ENCODE assay signal across 9 cellular contexts in the genomic region with DNA sequence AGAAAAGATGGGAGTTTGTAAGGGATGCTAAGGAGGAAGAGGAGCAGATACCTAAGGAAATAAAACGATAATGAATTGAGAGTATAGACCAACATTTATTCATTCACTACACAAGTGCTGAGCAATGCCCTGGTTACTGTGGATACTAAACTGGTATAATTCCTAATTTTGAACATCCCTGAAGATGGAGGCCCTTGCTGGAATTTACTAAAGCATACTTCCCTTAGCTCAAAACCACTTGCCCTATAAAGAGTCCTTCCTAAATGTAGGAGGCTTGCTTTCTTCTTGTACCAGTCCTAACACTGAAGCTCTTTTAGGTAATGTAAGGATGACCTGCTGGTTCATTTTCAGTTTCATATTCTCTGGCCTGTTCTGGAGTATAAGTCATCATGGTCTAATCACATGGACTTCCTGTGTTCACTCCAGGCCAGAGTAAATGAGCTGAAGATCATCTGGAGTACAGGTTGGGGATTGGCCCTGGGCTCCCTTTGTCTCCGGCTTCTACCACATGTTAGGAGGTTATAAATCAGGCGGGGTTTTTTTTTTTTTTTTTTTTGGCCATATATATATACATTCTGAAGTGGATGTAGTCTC. TPM values are rescaled to one million over a fixed set of nuclear protein-coding genes. Genes with fewer than 3 reads are reported as not detected.
DNase-seq lines count a peak whose midpoint lies in the region; ATAC-seq and TF ChIP-seq lines count a peak whose summit lies in the region.
"Had no signal": no experiment of that assay in that cellular context is flagged by ENCODE, and none has a peak within 500 bp of the region (broad histone marks: within the 10 kb centered on the region; RNA-seq: fewer than 3 reads in every experiment).

No MANE protein-coding gene starts in this region.

- H3K79me1 ChIP-seq in mesenchymal stem cell (replicated peaks; ENCODE audit: low read length, poor library complexity, severe bottlenecking), result no peaks in the 10 kb centered on the region

- POLR2A ChIA-PET in T-cell (lab: Charles Lee), result no interaction called here

- ATAC-seq in GM18868 (IDR thresholded peaks at IDR 0.05; ENCODE audit: unreplicated experiment) (peak; percentile 82), GM21786 (IDR thresholded peaks at IDR 0.05; ENCODE audit: unreplicated experiment) (peak; percentile 94), T-cell (replicated peaks in 1 of 4) (no peak)

- H4K8ac ChIP-seq in mesenchymal stem cell (ENCODE audit: low read length), result no peak overlapping the region

- no peak overlapping the region for H3K4me3 Mint-ChIP-seq in T-cell

- no peak overlapping the region for H3K27ac Mint-ChIP-seq in T-cell

- H2BK120ac ChIP-seq in mesenchymal stem cell (ENCODE audit: low read depth, low read length), result no peak overlapping the region

- CTCF ChIA-PET in T-cell (lab: Charles Lee), result interaction anchor here in 1 of 2 donors (0.6 kb wide), 1 partner anchor 285 kb away, joined by 3 read pairs; no protein-coding TSS in a partner anchor

- WGBS in mesenchymal stem cell, result no CpG with 5 or more reads among the region's 3 CpGs
- WGBS in suprapubic skin, result 84% methylated on average over 3 of the region's 3 CpGs

- H2AK5ac ChIP-seq in mesenchymal stem cell (ENCODE audit: low read length, severe bottlenecking), result no peak overlapping the region

- no peak overlapping the region for H3K18ac ChIP-seq in mesenchymal stem cell (ENCODE audit: low read depth in 1 of 2, low read length in 2 of 2)

- DNase-seq in MV-4-11 (lab: John Stamatoyannopoulos, UW), result peak; percentile 24
- DNase-seq in mesenchymal stem cell, result peak; percentile 49
- DNase-seq in HuH-7.5 (ENCODE audit: low spot score), result no peak
- DNase-seq in T-cell, result no peak
- DNase-seq in suprapubic skin (ENCODE audit: low spot score in 2 of 2), result no peak

- H4K91ac ChIP-seq in mesenchymal stem cell (ENCODE audit: low read length), result no peak overlapping the region

- no peak overlapping the region for H3K27ac ChIP-seq in mesenchymal stem cell (ENCODE audit: low read length, poor library complexity, severe bottlenecking)
- H3K27ac ChIP-seq in suprapubic skin, result no peak overlapping the region
- H3K27ac ChIP-seq: neutrophil had no signal

- no peak overlapping the region for H3K4me3 ChIP-seq in mesenchymal stem cell (ENCODE audit: insufficient read depth in 1 of 2, low read depth in 1 of 2, low read length in 2 of 2)
- H3K4me3 ChIP-seq in suprapubic skin, result no peak overlapping the region
- H3K4me3 ChIP-seq: SJSA1 had no signal

- no peak for TF ChIP-seq EP300 in suprapubic skin (IDR thresholded peaks at IDR 0.05)

- no peak overlapping the region for H3K4ac ChIP-seq in mesenchymal stem cell (ENCODE audit: low read depth in 1 of 2, low read length in 2 of 2)

- no peaks in the 10 kb centered on the region for H3K4me1 Mint-ChIP-seq in T-cell

- H2BK12ac ChIP-seq in mesenchymal stem cell (ENCODE audit: low read length in 2 of 2), result no peak overlapping the region

- no peak overlapping the region for H3K4me2 ChIP-seq in mesenchymal stem cell (ENCODE audit: low read length, poor library complexity, severe bottlenecking)

- H3K23ac ChIP-seq in mesenchymal stem cell (ENCODE audit: low read length in 2 of 2), result no peak overlapping the region

- H2BK5ac ChIP-seq in mesenchymal stem cell (ENCODE audit: low read depth, low read length, poor library complexity, severe bottlenecking), result no peak overlapping the region

- TF ChIP-seq POLR2A in suprapubic skin (IDR thresholded peaks at IDR 0.05), result no peak

- H3K9ac ChIP-seq in mesenchymal stem cell (ENCODE audit: low read length), result no peak overlapping the region

- peaks cover 4% of the 10 kb centered on the region for H3K4me1 ChIP-seq in mesenchymal stem cell (ENCODE audit: control insufficient read depth, insufficient read depth, low read depth, low read length)
- peaks cover 12% of the 10 kb centered on the region for H3K4me1 ChIP-seq in suprapubic skin

- no peaks in the 10 kb centered on the region for H3K9me3 Mint-ChIP-seq in T-cell

- H2BK15ac ChIP-seq in mesenchymal stem cell (ENCODE audit: low read depth, poor library complexity, severe bottlenecking), result no peak overlapping the region

- no peaks in the 10 kb centered on the region for H3K36me3 Mint-ChIP-seq in T-cell

- H3K14ac ChIP-seq in mesenchymal stem cell (ENCODE audit: low read length in 2 of 2), result no peak overlapping the region

- H3K27me3 ChIP-seq in mesenchymal stem cell (ENCODE audit: control insufficient read depth in 1 of 2, insufficient read depth in 1 of 2, low read length in 2 of 2), result no peaks in the 10 kb centered on the region
- no peaks in the 10 kb centered on the region for H3K27me3 ChIP-seq in suprapubic skin
- H3K27me3 ChIP-seq: SJSA1 had no signal

- TF ChIP-seq CTCF in suprapubic skin (IDR thresholded peaks at IDR 0.05), result no peak

- H3K9me3 ChIP-seq in mesenchymal stem cell (ENCODE audit: control insufficient read depth, low read length) (no peaks in the 10 kb centered on the region), suprapubic skin (no peaks in the 10 kb centered on the region)
- H3K9me3 ChIP-seq: neutrophil, SJSA1 had no signal

- H3K36me3 ChIP-seq in mesenchymal stem cell (ENCODE audit: control insufficient read depth in 1 of 2, insufficient read depth in 2 of 2, low read depth in 1 of 2, low read length in 2 of 2) (no peaks in the 10 kb centered on the region), suprapubic skin (no peaks in the 10 kb centered on the region)
- H3K36me3 ChIP-seq: neutrophil, SJSA1 had no signal

- peaks cover 3 to 5% of the 10 kb centered on the region in 2 donors for H3K27me3 Mint-ChIP-seq in T-cell

- no peak overlapping the region for H2AFZ ChIP-seq in mesenchymal stem cell (ENCODE audit: low read depth, low read length)

RNA-seq across cellular contexts. Expression of a gene that starts 40.1 kb away (rescaled TPM):
- 6.6 TPM for polyA plus RNA-seq in mesenchymal stem cell (2013, experiment 1 of 2)
- 6.7 TPM for polyA plus RNA-seq in mesenchymal stem cell (2013, experiment 2 of 2)
- 10 to 100 TPM; 29.2 to 40.7 (median 33.1) TPM for total RNA-seq in T-cell
- 10 to 100 TPM; 24.9 to 46.7 (median 27.1) TPM for total RNA-seq in suprapubic skin

Comparison
In these comparisons a context has a peak if more than half of its experiments do, and no peak if none do; other contexts are left out.
1. ATAC-seq: peak in GM18868 (single experiment) and GM21786 (single experiment); none in T-cell (0 of 4).
2. DNase-seq: peak in MV-4-11 (single experiment) and mesenchymal stem cell (single experiment); none in HuH-7.5 (single experiment), T-cell (0 of 34) and suprapubic skin (0 of 2).